In the genomic region with DNA sequence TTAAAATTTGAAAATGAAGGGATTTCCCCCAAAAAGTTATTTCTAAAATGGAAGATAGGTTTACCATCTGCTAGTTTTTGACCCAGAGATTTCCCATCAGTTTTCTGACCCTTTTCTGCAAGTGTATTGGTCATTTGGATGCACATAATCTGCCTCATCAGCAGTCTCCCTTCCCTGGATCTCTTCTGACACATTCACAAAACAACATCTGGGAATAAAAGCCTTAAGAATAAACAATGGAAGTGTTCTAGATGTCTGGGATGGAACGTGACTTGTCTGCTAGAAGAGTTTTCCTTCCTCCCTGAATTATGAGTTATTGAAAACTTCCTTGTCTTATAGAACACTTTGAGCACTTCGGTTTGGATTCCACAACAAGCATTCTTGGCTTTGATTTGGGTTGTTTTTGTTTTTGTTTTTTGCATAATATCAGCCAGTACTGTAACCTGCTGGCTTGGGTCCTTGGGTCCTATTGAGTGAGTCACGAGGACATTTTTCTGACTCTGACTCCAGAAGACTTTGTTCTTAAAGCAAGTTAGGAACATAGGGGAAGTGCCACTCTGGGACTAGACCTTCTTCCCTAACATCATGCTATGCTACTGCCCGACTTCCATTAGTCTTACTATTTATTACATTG, we compare ENCODE assay signal across 26 cellular contexts. TPM values are rescaled to one million over a fixed set of nuclear protein-coding genes. Genes with fewer than 3 reads are reported as not detected.
"Had no signal": no experiment of that assay in that cellular context is flagged by ENCODE, and none has a peak within 500 bp of the region (broad histone marks: within the 10 kb centered on the region; RNA-seq: fewer than 3 reads in every experiment).

No MANE protein-coding gene starts in this region.

- H3K4me3 ChIP-seq: esophagus muscularis mucosa, hepatocyte, left ventricle myocardium inferior, lung, neural progenitor cell, pancreas, suprapubic skin, thyroid gland, upper lobe of left lung, uterus had no signal

- FAIRE-seq: endometrium, kidney, pancreas, small intestine had no signal

- H3K27me3 ChIP-seq: hepatocyte, neural progenitor cell, pancreas, thyroid gland, upper lobe of left lung, uterus had no signal

- H3K79me2 ChIP-seq: hepatocyte had no signal

- H3K4me2 ChIP-seq: hepatocyte, neural progenitor cell had no signal

- H3K27ac ChIP-seq: esophagus muscularis mucosa, hepatocyte, left ventricle myocardium inferior, neural progenitor cell, pancreas, suprapubic skin, thyroid gland, upper lobe of left lung, uterus had no signal

- DNase-seq: cortex of kidney; effector memory CD4-positive, alpha-beta T cell; foreskin melanocyte; head of caudate nucleus; kidney; left cardiac atrium; left ventricle myocardium inferior; mesenchymal stem cell; midbrain; nucleus accumbens; pancreas; right cardiac atrium; small intestine; stimulated activated CD4-positive, alpha-beta T cell treated with anti-CD3 and anti-CD28 coated beads, Interleukin-12 subunit alpha, Interleukin-12 subunit beta, amount 100 ng/mL, for 4 hours; stimulated activated naive CD4-positive, alpha-beta T cell treated with Interleukin-2 at 50 U/mL for 16 hours; thyroid gland; upper lobe of left lung; uterus had no signal

- H3K27me3 Mint-ChIP-seq: natural killer cell treated with Interleukin-12 subunit alpha and Interleukin-12 subunit beta and Interleukin-15 and Interleukin-18, amount 100 ng/mL, for 72 hours; progenitor cell of endocrine pancreas had no signal

- H3K27ac Mint-ChIP-seq: natural killer cell treated with Interleukin-12 subunit alpha and Interleukin-12 subunit beta and Interleukin-15 and Interleukin-18, amount 100 ng/mL, for 72 hours; neural progenitor cell; progenitor cell of endocrine pancreas had no signal

- H3K36me3 ChIP-seq: esophagus muscularis mucosa, left ventricle myocardium inferior, neural progenitor cell, pancreas, suprapubic skin, thyroid gland, upper lobe of left lung, uterus had no signal

- H2AFZ ChIP-seq: hepatocyte, neural progenitor cell had no signal

- H3K4me3 Mint-ChIP-seq: natural killer cell treated with Interleukin-12 subunit alpha and Interleukin-12 subunit beta and Interleukin-15 and Interleukin-18, amount 100 ng/mL, for 72 hours; neural progenitor cell had no signal

- H3K36me3 Mint-ChIP-seq: neural progenitor cell had no signal

- H3K4me1 Mint-ChIP-seq: neural progenitor cell had no signal

- H3K9ac ChIP-seq: neural progenitor cell had no signal

- H3K4me1 ChIP-seq: esophagus muscularis mucosa, left ventricle myocardium inferior, neural progenitor cell, pancreas, suprapubic skin, thyroid gland, uterus had no signal

- H3K9me3 ChIP-seq: esophagus muscularis mucosa, left ventricle myocardium inferior, pancreas, suprapubic skin, thyroid gland, upper lobe of left lung, uterus had no signal

RNA-seq across cellular contexts. Expression of a gene that starts 18.2 kb away (rescaled TPM):
- total RNA-seq: progenitor cell of endocrine pancreas had no signal

RNA-seq across cellular contexts. Expression of a gene that starts 20.5 kb away (rescaled TPM):
- total RNA-seq: hepatocyte, progenitor cell of endocrine pancreas had no signal
- polyA plus RNA-seq: hepatocyte had no signal
